Comparison of ENCODE assay signal across 1 cellular context in the genomic region with DNA sequence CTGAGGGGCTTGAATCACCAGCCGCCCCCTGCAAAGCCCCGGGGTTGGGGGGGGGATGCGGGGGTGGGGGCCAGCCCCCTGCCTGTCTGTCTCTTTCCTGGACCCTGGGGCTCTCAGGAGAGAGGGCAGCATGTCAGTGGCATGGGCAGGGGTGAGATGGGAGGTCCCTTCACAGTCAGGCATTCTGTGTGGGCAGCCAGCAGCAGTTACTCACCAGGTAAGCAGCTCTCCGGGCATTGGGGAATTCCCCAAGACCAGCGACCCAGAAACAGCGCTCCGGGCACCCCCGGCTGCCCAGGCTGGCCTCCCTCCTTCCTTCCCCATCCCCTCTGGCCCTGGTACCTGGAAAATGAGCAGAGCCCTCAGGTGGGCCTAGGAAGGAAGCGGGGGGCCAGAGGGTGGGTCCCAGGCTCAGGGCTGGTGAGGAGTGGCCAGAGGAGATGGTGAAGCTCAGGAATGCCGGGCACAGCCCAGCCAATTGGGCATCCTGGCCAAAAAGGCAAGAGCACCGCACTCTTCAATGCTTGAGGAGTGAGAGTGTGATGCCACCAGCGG.
TF ChIP-seq lines count a peak whose summit lies in the region.

No MANE protein-coding gene starts in this region.

TF ChIP-seq in H1, 55 proteins besides CTCF, POLR2A, EP300 and RAD21:
- no peak for TF ChIP-seq NRF1 (IDR thresholded peaks at IDR 0.05; ENCODE audit: low read depth, low read length)
- TF ChIP-seq ASH2L (IDR thresholded peaks at IDR 0.05; ENCODE audit: low read length), result no peak
- TF ChIP-seq TBP (IDR thresholded peaks at IDR 0.05; ENCODE audit: low read depth, low read length), result no peak
- no peak for TF ChIP-seq RBBP5 (IDR thresholded peaks at IDR 0.05; ENCODE audit: borderline replicate concordance, low read depth, low read length)
- no peak for TF ChIP-seq SIX5 (IDR thresholded peaks at IDR 0.05; ENCODE audit: low read depth, low read length)
- TF ChIP-seq TCF12 (IDR thresholded peaks at IDR 0.05; ENCODE audit: low read depth, low read length), result no peak
- TF ChIP-seq BACH1 (IDR thresholded peaks at IDR 0.05; ENCODE audit: low read length), result no peak
- TF ChIP-seq, protein P1, sequence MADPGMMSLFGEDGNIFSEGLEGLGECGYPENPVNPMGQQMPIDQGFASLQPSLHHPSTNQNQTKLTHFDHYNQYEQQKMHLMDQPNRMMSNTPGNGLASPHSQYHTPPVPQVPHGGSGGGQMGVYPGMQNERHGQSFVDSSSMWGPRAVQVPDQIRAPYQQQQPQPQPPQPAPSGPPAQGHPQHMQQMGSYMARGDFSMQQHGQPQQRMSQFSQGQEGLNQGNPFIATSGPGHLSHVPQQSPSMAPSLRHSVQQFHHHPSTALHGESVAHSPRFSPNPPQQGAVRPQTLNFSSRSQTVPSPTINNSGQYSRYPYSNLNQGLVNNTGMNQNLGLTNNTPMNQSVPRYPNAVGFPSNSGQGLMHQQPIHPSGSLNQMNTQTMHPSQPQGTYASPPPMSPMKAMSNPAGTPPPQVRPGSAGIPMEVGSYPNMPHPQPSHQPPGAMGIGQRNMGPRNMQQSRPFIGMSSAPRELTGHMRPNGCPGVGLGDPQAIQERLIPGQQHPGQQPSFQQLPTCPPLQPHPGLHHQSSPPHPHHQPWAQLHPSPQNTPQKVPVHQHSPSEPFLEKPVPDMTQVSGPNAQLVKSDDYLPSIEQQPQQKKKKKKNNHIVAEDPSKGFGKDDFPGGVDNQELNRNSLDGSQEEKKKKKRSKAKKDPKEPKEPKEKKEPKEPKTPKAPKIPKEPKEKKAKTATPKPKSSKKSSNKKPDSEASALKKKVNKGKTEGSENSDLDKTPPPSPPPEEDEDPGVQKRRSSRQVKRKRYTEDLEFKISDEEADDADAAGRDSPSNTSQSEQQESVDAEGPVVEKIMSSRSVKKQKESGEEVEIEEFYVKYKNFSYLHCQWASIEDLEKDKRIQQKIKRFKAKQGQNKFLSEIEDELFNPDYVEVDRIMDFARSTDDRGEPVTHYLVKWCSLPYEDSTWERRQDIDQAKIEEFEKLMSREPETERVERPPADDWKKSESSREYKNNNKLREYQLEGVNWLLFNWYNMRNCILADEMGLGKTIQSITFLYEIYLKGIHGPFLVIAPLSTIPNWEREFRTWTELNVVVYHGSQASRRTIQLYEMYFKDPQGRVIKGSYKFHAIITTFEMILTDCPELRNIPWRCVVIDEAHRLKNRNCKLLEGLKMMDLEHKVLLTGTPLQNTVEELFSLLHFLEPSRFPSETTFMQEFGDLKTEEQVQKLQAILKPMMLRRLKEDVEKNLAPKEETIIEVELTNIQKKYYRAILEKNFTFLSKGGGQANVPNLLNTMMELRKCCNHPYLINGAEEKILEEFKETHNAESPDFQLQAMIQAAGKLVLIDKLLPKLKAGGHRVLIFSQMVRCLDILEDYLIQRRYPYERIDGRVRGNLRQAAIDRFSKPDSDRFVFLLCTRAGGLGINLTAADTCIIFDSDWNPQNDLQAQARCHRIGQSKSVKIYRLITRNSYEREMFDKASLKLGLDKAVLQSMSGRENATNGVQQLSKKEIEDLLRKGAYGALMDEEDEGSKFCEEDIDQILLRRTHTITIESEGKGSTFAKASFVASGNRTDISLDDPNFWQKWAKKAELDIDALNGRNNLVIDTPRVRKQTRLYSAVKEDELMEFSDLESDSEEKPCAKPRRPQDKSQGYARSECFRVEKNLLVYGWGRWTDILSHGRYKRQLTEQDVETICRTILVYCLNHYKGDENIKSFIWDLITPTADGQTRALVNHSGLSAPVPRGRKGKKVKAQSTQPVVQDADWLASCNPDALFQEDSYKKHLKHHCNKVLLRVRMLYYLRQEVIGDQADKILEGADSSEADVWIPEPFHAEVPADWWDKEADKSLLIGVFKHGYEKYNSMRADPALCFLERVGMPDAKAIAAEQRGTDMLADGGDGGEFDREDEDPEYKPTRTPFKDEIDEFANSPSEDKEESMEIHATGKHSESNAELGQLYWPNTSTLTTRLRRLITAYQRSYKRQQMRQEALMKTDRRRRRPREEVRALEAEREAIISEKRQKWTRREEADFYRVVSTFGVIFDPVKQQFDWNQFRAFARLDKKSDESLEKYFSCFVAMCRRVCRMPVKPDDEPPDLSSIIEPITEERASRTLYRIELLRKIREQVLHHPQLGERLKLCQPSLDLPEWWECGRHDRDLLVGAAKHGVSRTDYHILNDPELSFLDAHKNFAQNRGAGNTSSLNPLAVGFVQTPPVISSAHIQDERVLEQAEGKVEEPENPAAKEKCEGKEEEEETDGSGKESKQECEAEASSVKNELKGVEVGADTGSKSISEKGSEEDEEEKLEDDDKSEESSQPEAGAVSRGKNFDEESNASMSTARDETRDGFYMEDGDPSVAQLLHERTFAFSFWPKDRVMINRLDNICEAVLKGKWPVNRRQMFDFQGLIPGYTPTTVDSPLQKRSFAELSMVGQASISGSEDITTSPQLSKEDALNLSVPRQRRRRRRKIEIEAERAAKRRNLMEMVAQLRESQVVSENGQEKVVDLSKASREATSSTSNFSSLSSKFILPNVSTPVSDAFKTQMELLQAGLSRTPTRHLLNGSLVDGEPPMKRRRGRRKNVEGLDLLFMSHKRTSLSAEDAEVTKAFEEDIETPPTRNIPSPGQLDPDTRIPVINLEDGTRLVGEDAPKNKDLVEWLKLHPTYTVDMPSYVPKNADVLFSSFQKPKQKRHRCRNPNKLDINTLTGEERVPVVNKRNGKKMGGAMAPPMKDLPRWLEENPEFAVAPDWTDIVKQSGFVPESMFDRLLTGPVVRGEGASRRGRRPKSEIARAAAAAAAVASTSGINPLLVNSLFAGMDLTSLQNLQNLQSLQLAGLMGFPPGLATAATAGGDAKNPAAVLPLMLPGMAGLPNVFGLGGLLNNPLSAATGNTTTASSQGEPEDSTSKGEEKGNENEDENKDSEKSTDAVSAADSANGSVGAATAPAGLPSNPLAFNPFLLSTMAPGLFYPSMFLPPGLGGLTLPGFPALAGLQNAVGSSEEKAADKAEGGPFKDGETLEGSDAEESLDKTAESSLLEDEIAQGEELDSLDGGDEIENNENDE (IDR thresholded peaks at IDR 0.05; ENCODE audit: insufficient replicate concordance, low read length), result no peak
- no peak for TF ChIP-seq SP2 (IDR thresholded peaks at IDR 0.05; ENCODE audit: low read length)
- no peak for TF ChIP-seq HDAC6 (IDR thresholded peaks at IDR 0.05; ENCODE audit: low read depth, low read length)
- TF ChIP-seq RNF2 (IDR thresholded peaks at IDR 0.05; ENCODE audit: borderline replicate concordance, low read depth, low read length, missing control alignments, poor library complexity, severe bottlenecking), result no peak
